7 cellular contexts compared by ENCODE assay signal in genomic region chr2:164551519-164551918, GRCh38.
"Had no signal": no experiment of that assay in that cellular context is flagged by ENCODE, and none has a peak within 500 bp of the region (broad histone marks: within the 10 kb centered on the region; RNA-seq: fewer than 3 reads in every experiment).

No MANE protein-coding gene starts in this region.

- H3K4me3 ChIP-seq: K562 had no signal

- H3K27ac ChIP-seq: HL-60 had no signal

- DNase-seq: IMR-90, KBM-7, KG1 had no signal

- ATAC-seq: K562 had no signal

- H3K4me1 Mint-ChIP-seq: IgD-negative memory B cell had no signal

- FAIRE-seq: HTR-8/SVneo, K562 had no signal

- H3K36me3 Mint-ChIP-seq: IgD-negative memory B cell had no signal
